ENCODE assay signal across 1 cellular context in the genomic region with DNA sequence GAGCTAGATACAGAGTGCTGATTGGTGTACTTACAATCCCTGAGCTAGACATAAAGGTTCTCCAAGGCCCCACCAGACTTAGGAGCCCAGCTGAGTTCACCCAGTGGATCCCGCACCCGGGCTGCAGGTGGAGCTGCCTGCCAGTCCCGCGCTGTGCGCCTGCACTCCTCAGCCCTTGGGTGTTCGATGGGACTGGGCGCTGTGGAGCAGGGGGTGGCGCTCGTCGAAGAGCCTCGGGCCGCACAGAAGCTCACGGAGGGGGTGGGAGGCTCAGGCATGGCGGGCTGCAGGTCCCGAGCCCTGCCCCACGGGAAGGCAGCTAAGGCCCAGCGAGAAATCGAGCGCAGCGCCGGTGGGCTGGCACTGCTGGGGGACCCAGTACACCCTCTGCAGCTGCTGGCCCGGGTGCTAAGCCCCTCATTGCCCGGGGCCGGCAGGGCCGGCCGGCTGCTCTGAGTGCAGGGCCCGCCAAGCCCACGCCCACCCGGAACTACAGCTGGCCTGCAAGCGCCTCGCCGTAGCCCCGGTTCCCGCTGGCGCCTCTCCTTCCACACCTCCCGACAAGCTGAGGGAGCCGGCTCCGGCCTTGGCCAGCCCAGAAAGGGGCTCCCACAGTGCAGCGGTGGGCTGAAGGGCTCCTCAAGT. TPM values are rescaled to one million over a fixed set of nuclear protein-coding genes. Genes with fewer than 3 reads are reported as not detected.
"Had no signal": no experiment of that assay in that cellular context is flagged by ENCODE, and none has a peak within 500 bp of the region (broad histone marks: within the 10 kb centered on the region; RNA-seq: fewer than 3 reads in every experiment).

No MANE protein-coding gene starts in this region.

RNA-seq across cellular contexts. Expression of gene DNAJA4, which starts 18.3 kb away (rescaled TPM):
- total RNA-seq: G401 had no signal
